ENCODE assay signal across 12 cellular contexts in genomic region chr5:176784218-176785165, GRCh38. TPM values are rescaled to one million over a fixed set of nuclear protein-coding genes. Genes with fewer than 3 reads are reported as not detected.
A peak's percentile ranks its signal among the peaks of the same experiment; 100 is the strongest.
DNase-seq lines count a peak whose midpoint lies in the region; ATAC-seq, FAIRE-seq and TF ChIP-seq lines count a peak whose summit lies in the region.
"Had no signal": no experiment of that assay in that cellular context is flagged by ENCODE, and none has a peak within 500 bp of the region (broad histone marks: within the 10 kb centered on the region; RNA-seq: fewer than 3 reads in every experiment).

No MANE protein-coding gene starts in this region.

- no peaks in the 10 kb centered on the region for H3K27me3 ChIP-seq in uterus
- peaks cover 0 to 83% of the 10 kb centered on the region in 2 donors for H3K27me3 ChIP-seq in left lung

- DNase-seq in AG10803 (ENCODE audit: low read depth) (peak; percentile 85), LHCN-M2 (ENCODE audit: low read depth) (peak; percentile 76), astrocyte of the spinal cord (ENCODE audit: low read depth, low spot score) (peak; percentile 66), kidney (peak; percentile 41), uterus (no peak), left lung (no peak)
- no peak for DNase-seq in activated CD4-positive, CD25-positive, alpha-beta regulatory T cell treated with anti-CD3 and anti-CD28 coated beads, Interleukin-2, amount 50 U/mL, for 72 hours
- DNase-seq: CD4-positive, alpha-beta T cell had no signal

- H3K27ac ChIP-seq in kidney (ENCODE audit: low read depth in 2 of 2, low read length in 2 of 2) (no peak overlapping the region), uterus (no peak overlapping the region), left lung (no peak overlapping the region)

- H3K9ac ChIP-seq in kidney (ENCODE audit: low read length in 2 of 2): no peak overlapping the region

- no peak for FAIRE-seq in kidney (lab: Jason Lieb, UNC)
- FAIRE-seq: TTC549 had no signal

- H3K4me3 ChIP-seq in AG10803 (ENCODE audit: low read length) (no peak overlapping the region), astrocyte of the spinal cord (ENCODE audit: low read depth, low read length) (no peak overlapping the region), kidney (ENCODE audit: low read length in 2 of 2) (no peak overlapping the region), uterus (no peak overlapping the region), left lung (no peak overlapping the region)
- H3K4me3 ChIP-seq: skin epidermis had no signal

- H3K36me3 ChIP-seq in kidney (ENCODE audit: control insufficient read depth in 1 of 2, insufficient read depth in 2 of 2, low read length in 2 of 2) (no peaks in the 10 kb centered on the region), uterus (no peaks in the 10 kb centered on the region), left lung (no peaks in the 10 kb centered on the region)

- in situ Hi-C loops in astrocyte of the spinal cord (cut with HindIII; ENCODE audit: low sequenced_read_pairs): no loop called here

- ATAC-seq in GM21367 (IDR thresholded peaks at IDR 0.05; ENCODE audit: unreplicated experiment) (no peak), left lung (no peak)
- ATAC-seq: activated naive CD4-positive, alpha-beta T cell treated with anti-CD3 and anti-CD28 coated beads, Interleukin-2, amount 50 U/mL, for 72 hours had no signal

- TF ChIP-seq POLR2A in uterus (IDR thresholded peaks at IDR 0.05): no peak

- no peak for TF ChIP-seq CTCF in AG10803 (conservative IDR thresholded peaks at IDR 0.05; ENCODE audit: low read length)
- TF ChIP-seq CTCF in astrocyte of the spinal cord (IDR thresholded peaks at IDR 0.05; ENCODE audit: low read depth, low read length): no peak
- no peak for TF ChIP-seq CTCF in kidney (IDR thresholded peaks at IDR 0.05; ENCODE audit: borderline replicate concordance, extremely low read depth, insufficient read depth)
- no peak for TF ChIP-seq CTCF in uterus (IDR thresholded peaks at IDR 0.05)
- no peak for TF ChIP-seq CTCF in left lung (IDR thresholded peaks at IDR 0.05)

- H3K9me3 ChIP-seq in kidney (ENCODE audit: control insufficient read depth in 1 of 2, low read length in 2 of 2) (no peaks in the 10 kb centered on the region), uterus (no peaks in the 10 kb centered on the region), left lung (no peaks in the 10 kb centered on the region)

- H3K4me1 ChIP-seq in kidney (ENCODE audit: control insufficient read depth in 1 of 2, insufficient read depth in 1 of 2, low read depth in 1 of 2, low read length in 2 of 2) (no peaks in the 10 kb centered on the region), uterus (no peaks in the 10 kb centered on the region), left lung (no peaks in the 10 kb centered on the region)

- intact Hi-C loops in kidney (cut with DNase I) (no loop called here), uterus (cut with DNase I; ENCODE audit: low total_unique reads) (no loop called here), left lung (cut with DNase I) (no loop called here)

RNA-seq across cellular contexts. Expression of gene UNC5A, which starts 25.9 kb away (rescaled TPM):
- total RNA-seq in LHCN-M2 (2014; rRNA removed) (0.06 and 0.26 TPM in 2 replicates), kidney (1.5 TPM), uterus (under 1 TPM in 1 of 4 donors, not detected in 3; 0.48 TPM), left lung (under 1 TPM in 1 of 2 donors, not detected in 1; 0.24 TPM)
- not detected for polyA plus RNA-seq in LHCN-M2 (2012)
- not detected for polyA plus RNA-seq in kidney (ENCODE audit: insufficient read depth, low read depth, low replicate concordance)
- total RNA-seq: CD4-positive, alpha-beta T cell had no signal

Comparison
In these comparisons a context has a peak if more than half of its experiments do, and no peak if none do; other contexts are left out.
1. DNase-seq: peak in AG10803 (single experiment), LHCN-M2 (single experiment), astrocyte of the spinal cord (single experiment) and kidney (single experiment); none in uterus (0 of 2), activated CD4-positive, CD25-positive, alpha-beta regulatory T cell treated with anti-CD3 and anti-CD28 coated beads, Interleukin-2, amount 50 U/mL, for 72 hours (single experiment) and left lung (0 of 2).